Comparison of ENCODE assay signal across 30 cellular contexts in the genomic region with DNA sequence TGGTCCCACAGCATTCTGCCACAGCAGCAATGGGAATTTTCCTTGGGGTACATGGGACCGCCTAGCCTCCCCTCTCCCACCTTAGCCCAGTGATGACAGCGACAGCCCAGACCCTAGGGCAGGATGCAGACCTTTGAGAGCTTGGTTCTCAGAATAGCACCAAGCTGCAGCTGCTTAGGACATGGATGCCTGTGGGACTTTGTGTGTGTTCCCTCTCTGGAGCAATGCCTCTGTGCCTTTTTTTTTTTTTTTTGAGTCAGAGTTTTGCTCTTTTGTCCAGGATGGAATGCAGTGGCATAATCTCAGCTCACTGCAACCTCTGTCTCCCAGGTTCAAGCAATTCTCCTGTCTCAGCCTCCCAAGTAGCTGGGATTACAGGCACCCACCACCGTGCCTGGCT.
"Had no signal": no experiment of that assay in that cellular context is flagged by ENCODE, and none has a peak within 500 bp of the region (broad histone marks: within the 10 kb centered on the region; RNA-seq: fewer than 3 reads in every experiment).

No MANE protein-coding gene starts in this region.

- DNase-seq: activated B cell treated with CpG ODN at 0.5 μM for 24 hours; activated CD4-positive, alpha-beta memory T cell treated with anti-CD3 and anti-CD28 coated beads for 36 hours; activated CD4-positive, alpha-beta T cell treated with anti-CD3 and anti-CD28 coated beads for 4 hours; activated CD4-positive, alpha-beta T cell treated with anti-CD3 and anti-CD28 coated beads, Interleukin-2, amount 10 ng/mL, durations not matched to agents 24 days and 14 days; activated CD4-positive, alpha-beta T cell treated with anti-CD3 and anti-CD28 coated beads, Interleukin-2, amount 50 U/mL, for 1 hour; activated CD4-positive, alpha-beta T cell treated with anti-CD3 and anti-CD28 coated beads, Interleukin-2, amount 50 U/mL, for 4 hours; activated CD4-positive, CD25-positive, alpha-beta regulatory T cell treated with anti-CD3 and anti-CD28 coated beads, Interleukin-2, amount 50 U/mL, for 72 hours; activated CD8-positive, alpha-beta memory T cell treated with anti-CD3 and anti-CD28 coated beads, Interleukin-2, amount 50 U/mL, for 4 hours; activated CD8-positive, alpha-beta T cell treated with anti-CD3 and anti-CD28 coated beads for 36 hours; activated effector memory CD4-positive, alpha-beta T cell treated with anti-CD3 and anti-CD28 coated beads, Interleukin-2, amount 50 U/mL, for 16 hours; activated gamma-delta T cell treated with Interleukin-2 at 50 U/mL for 16 hours; activated naive CD4-positive, alpha-beta T cell; activated naive CD4-positive, alpha-beta T cell treated with anti-CD3 and anti-CD28 coated beads for 36 hours; activated naive CD4-positive, alpha-beta T cell treated with anti-CD3 and anti-CD28 coated beads, Interleukin-2, amount 50 U/mL, for 16 hours; activated naive CD8-positive, alpha-beta T cell treated with anti-CD3 and anti-CD28 coated beads for 36 hours; activated T-cell treated with anti-CD3 and anti-CD28 coated beads for 4 hours; activated T-cell treated with anti-CD3 and anti-CD28 coated beads, Interleukin-2, amount 50 U/mL, for 1 hour; activated T-cell treated with anti-CD3 and anti-CD28 coated beads, Interleukin-2, amount 50 U/mL, for 4 hours; activated T-cell treated with anti-CD3 and anti-CD28 coated beads, Interleukin-2, amount 50 U/mL, for 72 hours; amygdala; aorta; body of pancreas; brain microvascular endothelial cell; central memory CD4-positive, alpha-beta T cell; SW 1271; T-helper 1 cell; T-helper 2 cell; T-helper 9 cell had no signal

- H3K27ac ChIP-seq: body of pancreas, brain microvascular endothelial cell, breast epithelium, VCaP had no signal

- H3K27me3 ChIP-seq: body of pancreas, brain microvascular endothelial cell, breast epithelium had no signal

- H3K4me1 ChIP-seq: breast epithelium had no signal

- H3K4me3 ChIP-seq: body of pancreas, breast epithelium had no signal

- H3K36me3 ChIP-seq: brain microvascular endothelial cell, breast epithelium had no signal
